ENCODE assay signal across 9 cellular contexts in the genomic region with DNA sequence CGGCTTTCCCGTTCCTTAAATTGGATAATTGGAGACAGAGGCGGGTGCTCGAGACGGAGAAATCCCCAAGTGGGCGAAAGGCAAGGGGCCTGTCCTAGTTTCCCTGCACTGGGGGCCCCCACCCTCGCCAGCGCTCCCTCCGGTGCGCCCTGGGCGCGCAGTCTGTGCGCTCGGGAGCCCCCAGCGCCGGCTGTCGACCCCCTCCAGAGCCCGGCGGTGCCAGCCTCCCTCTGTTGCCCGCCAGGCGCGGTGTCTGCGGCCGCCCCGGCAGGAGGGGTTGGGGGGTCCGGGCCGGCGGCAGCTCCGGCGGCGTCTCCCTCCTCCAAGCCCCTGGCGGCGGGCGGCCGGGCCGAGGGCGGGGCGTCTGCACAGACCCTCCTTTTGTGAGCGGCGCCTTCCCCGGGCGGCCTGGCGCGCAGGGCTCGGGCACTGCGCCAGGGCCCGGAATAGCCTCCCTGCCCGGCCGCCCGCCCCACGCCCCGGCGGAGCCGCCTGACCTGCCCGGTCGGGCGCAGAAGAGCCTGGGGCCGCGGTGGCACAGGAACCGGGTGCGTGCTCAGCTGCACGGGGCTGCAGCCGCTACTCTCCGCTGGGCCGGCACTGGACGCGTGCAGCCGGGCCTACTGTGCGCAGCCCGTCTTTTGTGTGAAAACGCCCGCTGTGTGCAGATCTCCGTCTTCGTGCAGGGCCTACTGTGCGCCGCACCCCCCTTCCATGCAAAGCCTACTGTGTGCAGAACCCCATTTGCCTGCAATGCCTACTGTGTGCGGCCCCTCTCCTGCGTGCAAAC. TPM values are rescaled to one million over a fixed set of nuclear protein-coding genes. Genes with fewer than 3 reads are reported as not detected.
A peak's percentile ranks its signal among the peaks of the same experiment; 100 is the strongest.
DNase-seq lines count a peak whose midpoint lies in the region; FAIRE-seq and TF ChIP-seq lines count a peak whose summit lies in the region.
"Had no signal": no experiment of that assay in that cellular context is flagged by ENCODE, and none has a peak within 500 bp of the region (broad histone marks: within the 10 kb centered on the region; RNA-seq: fewer than 3 reads in every experiment).

No MANE protein-coding gene starts in this region.

- peaks cover 20% of the 10 kb centered on the region for H3F3A ChIP-seq in neural progenitor cell (ENCODE audit: low read depth)

- POLR2A ChIA-PET in AG04449 (lab: Yijun Ruan, JAX) = interaction anchor here (0.8 to 6.9 kb wide), 4 partner anchors 9 to 54 kb away, joined by 3 to 79 read pairs (median 6); partner anchors contain the start of gene GADD45B

- H3K27ac ChIP-seq in neural progenitor cell = no peak overlapping the region

- H3K79me2 ChIP-seq in neural progenitor cell (ENCODE audit: low read depth) = no peaks in the 10 kb centered on the region

- no peaks in the 10 kb centered on the region for H3K36me3 Mint-ChIP-seq in neural progenitor cell

- peaks cover 75% of the 10 kb centered on the region for H3K27me3 ChIP-seq in neural progenitor cell

- H3K9me3 Mint-ChIP-seq in neural progenitor cell = peaks cover 6% of the 10 kb centered on the region

- no peak for TF ChIP-seq CTCF in AG04449 (IDR thresholded peaks at IDR 0.05; ENCODE audit: insufficient read depth, low read length, missing control alignments)
- TF ChIP-seq CTCF in neural progenitor cell (IDR thresholded peaks at IDR 0.05) = no peak

- peak overlapping the region; percentile 45 for H3K4me3 ChIP-seq in AG04449 (ENCODE audit: low read depth, low read length)
- peak overlapping the region; percentile 50 for H3K4me3 ChIP-seq in neural progenitor cell

- H2AFZ ChIP-seq in neural progenitor cell (replicated peaks) = peak overlapping the region; percentile 63

- H3K4me1 Mint-ChIP-seq in neural progenitor cell = peaks cover 20% of the 10 kb centered on the region

- no peaks in the 10 kb centered on the region for H4K20me1 ChIP-seq in neural progenitor cell (ENCODE audit: low read depth)

- TF ChIP-seq POLR2A in GM12892 (IDR thresholded peaks at IDR 0.05; ENCODE audit: low read depth, low read length) = no peak

- H3K4me1 ChIP-seq in neural progenitor cell = no peaks in the 10 kb centered on the region

- peaks cover 50% of the 10 kb centered on the region for H3K27me3 Mint-ChIP-seq in neural progenitor cell (ENCODE audit: insufficient read depth, low read depth)

- H3K4me3 Mint-ChIP-seq in neural progenitor cell = peak overlapping the region; percentile 71

- H3K9ac ChIP-seq in neural progenitor cell = no peak overlapping the region

- no peak for FAIRE-seq in GM12892 (lab: Jason Lieb, UNC)
- FAIRE-seq: colon had no signal

- peak overlapping the region; percentile 85 for H3K4me2 ChIP-seq in neural progenitor cell

- no peaks in the 10 kb centered on the region for H3K36me3 ChIP-seq in neural progenitor cell

- DNase-seq in AG04449 (ENCODE audit: low read depth, low spot score) = no peak
- peak; percentile 61 for DNase-seq in GM12892 (ENCODE audit: insufficient read length)
- DNase-seq in UCSD-AML1 (lab: John Stamatoyannopoulos, UW; ENCODE audit: unreplicated experiment) = peak; percentile 53
- peak; percentile 34 for DNase-seq in germinal center (ENCODE audit: low spot score)
- DNase-seq in neural progenitor cell (ENCODE audit: low spot score) = peak; percentile 85
- no peak for DNase-seq in GOT3 (lab: John Stamatoyannopoulos, UW)
- DNase-seq in mesenteric fat pad (ENCODE audit: low spot score) = no peak
- no peak for DNase-seq in GM19238 (ENCODE audit: insufficient read length, low spot score)

- H3K9me3 ChIP-seq in neural progenitor cell (ENCODE audit: low read depth) = no peaks in the 10 kb centered on the region

- CTCF ChIA-PET in AG04449 (lab: Yijun Ruan, JAX) = interaction anchor here (1.2 to 1.5 kb wide), 2 partner anchors 9 to 13 kb away, joined by 4 to 5 read pairs; partner anchors contain the start of gene GADD45B

- H3K27ac Mint-ChIP-seq in neural progenitor cell = no peak overlapping the region

RNA-seq across cellular contexts. Expression of gene GADD45B, which starts 13.2 kb away (rescaled TPM):
- 68.1 TPM for polyA plus RNA-seq in GM12892 (2012; ENCODE audit: missing spikeins)
- total RNA-seq in neural progenitor cell (ENCODE audit: low replicate concordance) (3.9 and 6.2 TPM in 2 replicates), mesenteric fat pad (365 TPM)

RNA-seq across cellular contexts. Expression of gene LMNB2, which starts 32.4 kb away (rescaled TPM):
- polyA plus RNA-seq in GM12892 (2012; ENCODE audit: missing spikeins) = 30.5 TPM
- 78.0 and 246 TPM in 2 replicates for total RNA-seq in neural progenitor cell (ENCODE audit: low replicate concordance)
- total RNA-seq in mesenteric fat pad = 19.6 TPM

Comparison
In these comparisons a context has a peak if more than half of its experiments do, and no peak if none do; other contexts are left out.
1. DNase-seq: peak in GM12892 (single experiment), UCSD-AML1 (single experiment), germinal center (single experiment) and neural progenitor cell (single experiment); none in AG04449 (single experiment), GOT3 (single experiment), mesenteric fat pad (single experiment) and GM19238 (single experiment).
2. RNA of gene GADD45B, which starts 13.2 kb away (total RNA-seq): 365 TPM in mesenteric fat pad (single experiment); 3.9 to 6.2 TPM in neural progenitor cell; every median in the first group is over 10 times any median in the second.